1 cellular context compared by ENCODE assay signal in the genomic region with DNA sequence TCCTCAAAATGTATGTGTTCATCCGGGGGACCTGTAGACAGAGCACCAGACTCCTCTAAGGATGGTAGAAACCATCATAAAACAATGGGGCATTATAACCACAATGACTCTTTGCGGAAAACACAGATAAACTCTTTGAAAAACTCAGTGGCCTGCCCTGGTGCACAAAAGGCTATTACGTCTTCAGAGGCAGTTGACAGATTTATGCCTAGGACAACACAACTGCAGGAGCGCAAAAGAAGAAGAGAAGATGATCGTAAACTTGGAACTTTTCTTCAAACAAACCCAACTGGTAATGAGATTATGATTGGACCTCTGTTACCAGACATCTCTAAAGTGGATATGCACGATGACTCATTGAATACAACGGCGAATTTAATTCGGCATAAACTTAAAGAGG.
TF ChIP-seq lines count a peak whose summit lies in the region.

No MANE protein-coding gene starts in this region.

TF ChIP-seq in HEK293, 187 proteins besides CTCF, POLR2A, EP300 and RAD21 (continued from another document and continues in another):
- TF ChIP-seq PRDM2 (tag by site-specific recombination; IDR thresholded peaks at IDR 0.05; ENCODE audit: borderline replicate concordance) (no peak), PRDM10 (tag by site-specific recombination; IDR thresholded peaks at IDR 0.05) (peak; percentile 88), ZNF792 (tag by site-specific recombination; IDR thresholded peaks at IDR 0.05) (no peak), ZBTB7A (tag by site-specific recombination; IDR thresholded peaks at IDR 0.05; ENCODE audit: low read depth) (no peak), ZNF350 (tag by site-specific recombination; IDR thresholded peaks at IDR 0.05) (no peak), ZNF10 (tag by site-specific recombination; IDR thresholded peaks at IDR 0.05) (no peak), ZBTB49 (tag by site-specific recombination; IDR thresholded peaks at IDR 0.05; ENCODE audit: low read depth) (no peak), ZNF580 (tag by site-specific recombination; IDR thresholded peaks at IDR 0.05) (peak; percentile 68; the same call in 1 of the 2 replicates), ZBTB26 (tag by site-specific recombination; optimal IDR thresholded peaks at IDR 0.05) (no peak), SCRT2 (tag by site-specific recombination; IDR thresholded peaks at IDR 0.05) (no peak), ZNF549 (tag by site-specific recombination; IDR thresholded peaks at IDR 0.05) (no peak), ZFP37 (tag by site-specific recombination; IDR thresholded peaks at IDR 0.05) (0 out of 2 replicates have a peak, but pooled peaks have one; percentile 32), ZNF529 (tag by site-specific recombination; IDR thresholded peaks at IDR 0.05; ENCODE audit: insufficient replicate concordance) (no peak), ZBTB20 (tag by site-specific recombination; IDR thresholded peaks at IDR 0.05) (no peak), ZNF248 (tag by site-specific recombination; IDR thresholded peaks at IDR 0.05) (no peak), ZNF677 (tag by site-specific recombination; IDR thresholded peaks at IDR 0.05) (no peak), ZNF639 (tag by site-specific recombination; IDR thresholded peaks at IDR 0.05) (peak; percentile 85), ZNF621 (tag by site-specific recombination; IDR thresholded peaks at IDR 0.05) (no peak), PATZ1 (tag by site-specific recombination; IDR thresholded peaks at IDR 0.05) (0 out of 2 replicates have a peak, but pooled peaks have one; percentile 28), ZNF658 (tag by site-specific recombination; IDR thresholded peaks at IDR 0.05) (no peak), ZNF24 (tag by site-specific recombination; IDR thresholded peaks at IDR 0.05) (peak; percentile 79; the same call in 1 of the 2 replicates), ZSCAN30 (tag by site-specific recombination; IDR thresholded peaks at IDR 0.05) (peak; percentile 82), SETDB1 (IDR thresholded peaks at IDR 0.05; ENCODE audit: insufficient read length, low read length) (no peak), EGR2 (tag by site-specific recombination; IDR thresholded peaks at IDR 0.05; ENCODE audit: low read depth) (no peak), KLF1 (tag by site-specific recombination; IDR thresholded peaks at IDR 0.05) (no peak), ZNF311 (tag by site-specific recombination; IDR thresholded peaks at IDR 0.05; ENCODE audit: borderline replicate concordance) (no peak), ZNF555 (tag by site-specific recombination; conservative IDR thresholded peaks at IDR 0.05) (no peak), BCL11A (tag by site-specific recombination; IDR thresholded peaks at IDR 0.05; ENCODE audit: low read depth) (peak; percentile 73; the same call in 1 of the 2 replicates), ZNF645 (tag by site-specific recombination; IDR thresholded peaks at IDR 0.05) (no peak)
- TF ChIP-seq, protein P1, sequence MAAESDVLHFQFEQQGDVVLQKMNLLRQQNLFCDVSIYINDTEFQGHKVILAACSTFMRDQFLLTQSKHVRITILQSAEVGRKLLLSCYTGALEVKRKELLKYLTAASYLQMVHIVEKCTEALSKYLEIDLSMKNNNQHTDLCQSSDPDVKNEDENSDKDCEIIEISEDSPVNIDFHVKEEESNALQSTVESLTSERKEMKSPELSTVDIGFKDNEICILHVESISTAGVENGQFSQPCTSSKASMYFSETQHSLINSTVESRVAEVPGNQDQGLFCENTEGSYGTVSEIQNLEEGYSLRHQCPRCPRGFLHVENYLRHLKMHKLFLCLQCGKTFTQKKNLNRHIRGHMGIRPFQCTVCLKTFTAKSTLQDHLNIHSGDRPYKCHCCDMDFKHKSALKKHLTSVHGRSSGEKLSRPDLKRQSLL (tag by site-specific recombination; IDR thresholded peaks at IDR 0.05): no peak
- TF ChIP-seq, protein P2, sequence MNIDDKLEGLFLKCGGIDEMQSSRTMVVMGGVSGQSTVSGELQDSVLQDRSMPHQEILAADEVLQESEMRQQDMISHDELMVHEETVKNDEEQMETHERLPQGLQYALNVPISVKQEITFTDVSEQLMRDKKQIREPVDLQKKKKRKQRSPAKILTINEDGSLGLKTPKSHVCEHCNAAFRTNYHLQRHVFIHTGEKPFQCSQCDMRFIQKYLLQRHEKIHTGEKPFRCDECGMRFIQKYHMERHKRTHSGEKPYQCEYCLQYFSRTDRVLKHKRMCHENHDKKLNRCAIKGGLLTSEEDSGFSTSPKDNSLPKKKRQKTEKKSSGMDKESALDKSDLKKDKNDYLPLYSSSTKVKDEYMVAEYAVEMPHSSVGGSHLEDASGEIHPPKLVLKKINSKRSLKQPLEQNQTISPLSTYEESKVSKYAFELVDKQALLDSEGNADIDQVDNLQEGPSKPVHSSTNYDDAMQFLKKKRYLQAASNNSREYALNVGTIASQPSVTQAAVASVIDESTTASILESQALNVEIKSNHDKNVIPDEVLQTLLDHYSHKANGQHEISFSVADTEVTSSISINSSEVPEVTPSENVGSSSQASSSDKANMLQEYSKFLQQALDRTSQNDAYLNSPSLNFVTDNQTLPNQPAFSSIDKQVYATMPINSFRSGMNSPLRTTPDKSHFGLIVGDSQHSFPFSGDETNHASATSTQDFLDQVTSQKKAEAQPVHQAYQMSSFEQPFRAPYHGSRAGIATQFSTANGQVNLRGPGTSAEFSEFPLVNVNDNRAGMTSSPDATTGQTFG (tag by site-specific recombination; IDR thresholded peaks at IDR 0.05; ENCODE audit: borderline replicate concordance): no peak
